26 cellular contexts compared by ENCODE assay signal in the genomic region with DNA sequence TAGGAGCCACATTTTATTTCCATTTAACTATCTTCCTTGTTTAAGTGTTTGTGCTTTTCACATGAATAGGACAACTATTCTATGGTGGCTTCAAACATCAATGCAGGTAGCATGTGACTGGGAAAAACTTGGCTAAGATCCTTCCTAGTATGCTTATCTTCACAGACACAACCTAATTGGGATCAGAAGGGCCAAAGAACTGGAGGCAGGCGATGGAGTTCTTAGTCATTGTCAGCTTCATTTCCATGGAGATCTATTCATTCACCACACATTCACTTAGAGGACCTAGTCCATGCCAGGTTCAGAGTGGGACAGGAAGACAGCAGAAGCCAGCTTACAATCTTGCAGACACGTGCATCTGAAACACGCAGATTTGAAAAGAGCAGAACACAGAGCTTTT.
"Had no signal": no experiment of that assay in that cellular context is flagged by ENCODE, and none has a peak within 500 bp of the region (broad histone marks: within the 10 kb centered on the region; RNA-seq: fewer than 3 reads in every experiment).

No MANE protein-coding gene starts in this region.

- H3K36me3 ChIP-seq: stomach, suprapubic skin, thoracic aorta, thyroid gland, tibial artery, tibial nerve, transverse colon, upper lobe of left lung, upper lobe of right lung, uterus, vagina had no signal

- ATAC-seq: stimulated activated effector memory CD8-positive, alpha-beta T cell treated with anti-CD3 and anti-CD28 coated beads, Interleukin-12 subunit alpha, Interleukin-12 subunit beta, amount 100 ng/mL, for 72 hours; stimulated activated memory B cell treated with anti-CD40 and anti-IgM and Interleukin-4, amounts not matched to agents 10 μg/mL and 1 μg/mL and 100 μg/mL, for 72 hours; stimulated activated naive B cell treated with anti-CD40 and anti-IgM and Interleukin-4, amounts not matched to agents 10 μg/mL and 1 μg/mL and 100 μg/mL, for 72 hours; stimulated activated naive CD8-positive, alpha-beta T cell treated with anti-CD3 and anti-CD28 coated beads, Interleukin-15, amount 100 ng/mL, for 72 hours; stimulated activated naive CD8-positive, alpha-beta T cell treated with anti-CD3 and anti-CD28 coated beads, Interleukin-15, Interleukin-2, amounts not matched to agents 100 U/mL and 50 U/mL, for 24 hours; upper lobe of right lung had no signal

- H3K27ac ChIP-seq: stomach, suprapubic skin, testis, thoracic aorta, thyroid gland, tibial artery, tibial nerve, transverse colon, upper lobe of left lung, upper lobe of right lung, uterus, vagina had no signal

- H3K27me3 ChIP-seq: stomach, suprapubic skin, testis, thyroid gland, tibial artery, tibial nerve, transverse colon, upper lobe of left lung, upper lobe of right lung, uterus, vagina had no signal

- H3K9me3 ChIP-seq: testis, thoracic aorta, thyroid gland, transverse colon, upper lobe of right lung, uterus, vagina had no signal

- DNase-seq: stimulated activated CD4-positive, alpha-beta T cell treated with anti-CD3 and anti-CD28 coated beads, Interleukin-2, amount 100 ng/mL, for 48 hours; stimulated activated CD4-positive, alpha-beta T cell treated with anti-CD3 and anti-CD28 coated beads, Interleukin-4, amount 100 ng/mL, for 1 hour; stimulated activated CD4-positive, alpha-beta T cell treated with anti-CD3 and anti-CD28 coated beads, Interleukin-4, amount 100 ng/mL, for 24 hours; stimulated activated CD4-positive, alpha-beta T cell treated with anti-CD3 and anti-CD28 coated beads, Interleukin-4, amount 100 ng/mL, for 4 hours; stimulated activated CD8-positive, alpha-beta memory T cell treated with anti-CD3 and anti-CD28 coated beads, Interleukin-4, amount 100 ng/mL, for 48 hours; stimulated activated naive B cell treated with anti-CD40 and anti-IgM and Interleukin-4, amounts not matched to agents 10 μg/mL and 1 μg/mL and 100 μg/mL, for 72 hours; stimulated activated naive CD4-positive, alpha-beta T cell; stimulated activated naive CD4-positive, alpha-beta T cell treated with Interleukin-2 at 50 U/mL for 16 hours; stimulated activated naive CD8-positive, alpha-beta T cell treated with anti-CD3 and anti-CD28 coated beads, Interleukin-15, amount 100 ng/mL, for 72 hours; stimulated activated naive CD8-positive, alpha-beta T cell treated with anti-CD3 and anti-CD28 coated beads, Interleukin-15, Interleukin-2, amounts not matched to agents 100 U/mL and 50 U/mL, for 24 hours; stomach; substantia nigra; testis; thyroid gland; tibial artery; transverse colon; trophoblast cell; upper lobe of right lung; uterus had no signal

- H3K4me1 ChIP-seq: stomach, suprapubic skin, testis, thyroid gland, tibial artery, tibial nerve, transverse colon, upper lobe of left lung, upper lobe of right lung, uterus, vagina had no signal

- H3K4me3 ChIP-seq: stomach, suprapubic skin, testis, thoracic aorta, thyroid gland, tibial artery, tibial nerve, transverse colon, upper lobe of left lung, upper lobe of right lung, uterus, vagina had no signal
